26 cellular contexts compared by ENCODE assay signal in genomic region chr3:171058873-171059603, GRCh38. TPM values are rescaled to one million over a fixed set of nuclear protein-coding genes. Genes with fewer than 3 reads are reported as not detected.
"Had no signal": no experiment of that assay in that cellular context is flagged by ENCODE, and none has a peak within 500 bp of the region (broad histone marks: within the 10 kb centered on the region; RNA-seq: fewer than 3 reads in every experiment).

No MANE protein-coding gene starts in this region.

- DNase-seq: Kasumi-1; MM.1S; NCI-H1092 treated with DMSO at 0.1 percent for 48 hours; NCI-H1436; NCI-H187; NCI-H2029; NCI-H2081 treated with DMSO at 0.1 percent for 48 hours; NCI-H2171; NCI-H446; NCI-H510A; NCI-H524 treated with DMSO at 0.1 percent for 48 hours; NCI-H69; NCI-H774; NK-92 treated with Interleukin-12 subunit alpha and Interleukin-12 subunit beta, amount 100 ng/mL, for 24 hours; SHP77; SK-N-SH; SW 1271 had no signal

- ATAC-seq: K562, Panc1, PC-3 had no signal

- H3K9me3 Mint-ChIP-seq: IgD-negative memory B cell had no signal

- H3K9me3 ChIP-seq: SK-N-SH had no signal

- FAIRE-seq: K562 had no signal

- H3K27ac ChIP-seq: KMS-11, RWPE1 had no signal

- H3K27ac Mint-ChIP-seq: IgD-negative memory B cell had no signal

- H3K4me1 Mint-ChIP-seq: IgD-negative memory B cell had no signal

- H3K4me3 ChIP-seq: K562 had no signal

- H3K27me3 Mint-ChIP-seq: IgD-negative memory B cell had no signal

- H3K4me3 Mint-ChIP-seq: IgD-negative memory B cell had no signal

- H3K4me2 ChIP-seq: KMS-11, SK-N-SH had no signal

RNA-seq across cellular contexts. Expression of gene SLC2A2, which starts 32.5 kb away (rescaled TPM):
- total RNA-seq: HT1080, OCI-LY7, PC-3, SK-MEL-5 had no signal
- polyA plus RNA-seq: IgD-negative memory B cell, K562 had no signal
